Comparison of ENCODE assay signal across 18 cellular contexts in the genomic region with DNA sequence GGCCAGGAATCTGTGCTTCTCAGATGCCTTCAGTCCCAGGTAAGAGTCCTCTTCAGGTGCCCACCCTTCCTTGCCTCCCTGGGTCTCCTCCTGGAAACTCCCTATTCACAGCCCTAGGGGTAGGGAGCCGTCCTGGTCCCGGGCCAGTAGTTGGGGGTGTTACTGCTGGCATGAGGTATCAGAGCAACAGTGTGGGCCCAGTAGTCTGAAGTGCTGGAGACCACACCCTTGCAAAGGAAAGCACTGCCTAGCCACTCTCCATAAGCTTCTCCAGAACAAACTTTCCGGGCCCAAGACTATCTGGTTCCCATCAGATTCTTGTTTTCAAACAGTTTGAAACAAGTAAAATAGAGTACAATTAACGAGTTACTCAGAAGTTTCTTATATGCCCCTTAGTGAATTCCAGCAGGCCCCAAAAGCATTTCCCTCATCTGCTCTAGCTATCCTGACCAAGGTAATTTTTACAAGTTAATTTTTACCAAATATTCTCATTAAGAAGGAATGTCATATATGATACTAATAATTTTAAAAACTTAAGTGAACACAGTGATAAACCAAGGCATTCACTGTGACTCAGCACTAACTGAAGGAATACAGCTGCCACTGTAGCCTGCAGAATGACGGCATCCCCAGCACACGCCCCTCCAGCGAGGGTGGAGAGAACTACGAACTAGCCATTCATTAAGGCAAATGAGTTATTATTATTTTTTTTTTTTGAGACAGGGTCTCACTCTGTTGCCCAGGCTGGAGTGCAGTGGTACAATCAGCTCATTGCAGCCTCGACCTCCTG. TPM values are rescaled to one million over a fixed set of nuclear protein-coding genes. Genes with fewer than 3 reads are reported as not detected.
DNase-seq lines count a peak whose midpoint lies in the region; ATAC-seq, FAIRE-seq and TF ChIP-seq lines count a peak whose summit lies in the region.
"Had no signal": no experiment of that assay in that cellular context is flagged by ENCODE, and none has a peak within 500 bp of the region (broad histone marks: within the 10 kb centered on the region; RNA-seq: fewer than 3 reads in every experiment).

No MANE protein-coding gene starts in this region.

- H3K36me3 Mint-ChIP-seq in astrocyte (ENCODE audit: low read depth, unreplicated experiment), result no peaks in the 10 kb centered on the region

- H3K27me3 Mint-ChIP-seq in astrocyte (ENCODE audit: low read depth, unreplicated experiment), result no peaks in the 10 kb centered on the region

- FAIRE-seq in astrocyte (lab: Jason Lieb, UNC), result no peak
- FAIRE-seq: HepG2 had no signal

- no peaks in the 10 kb centered on the region for H3K27me3 ChIP-seq in astrocyte (ENCODE audit: insufficient read depth, low read length)
- no peaks in the 10 kb centered on the region for H3K27me3 ChIP-seq in rectal smooth muscle tissue (ENCODE audit: control insufficient read depth, insufficient read depth, low read length)
- no peaks in the 10 kb centered on the region for H3K27me3 ChIP-seq in psoas muscle (ENCODE audit: insufficient read depth in 3 of 3, low read length in 2 of 3)
- H3K27me3 ChIP-seq: neutrophil had no signal

- H3K27ac Mint-ChIP-seq in astrocyte (ENCODE audit: unreplicated experiment), result no peak overlapping the region
- H3K27ac Mint-ChIP-seq: activated T-helper 1 cell treated with anti-CD3 and anti-CD28 coated beads, Interleukin-12 subunit alpha, Interleukin-12 subunit beta, Interleukin-2, Interleukin-4 antibody, amounts not matched to agents 30 ng/mL and 10 ng/mL and 1 ng/mL, durations not matched to agents 14 hours and 24 hours and 36 hours had no signal

- no peaks in the 10 kb centered on the region for H4K20me1 ChIP-seq in astrocyte (ENCODE audit: insufficient read depth, low read length)

- H3K27ac ChIP-seq in astrocyte (ENCODE audit: low read depth, low read length) (peak overlapping the region; percentile 82), rectal smooth muscle tissue (ENCODE audit: low read depth, low read length) (peak overlapping the region; percentile 33), psoas muscle (no peak overlapping the region)
- H3K27ac ChIP-seq: neutrophil had no signal

- H3K36me3 ChIP-seq in astrocyte (ENCODE audit: insufficient read depth, low read length), result peaks cover 2% of the 10 kb centered on the region
- H3K36me3 ChIP-seq in rectal smooth muscle tissue (ENCODE audit: control insufficient read depth, insufficient read depth, low read length), result no peaks in the 10 kb centered on the region
- H3K36me3 ChIP-seq in psoas muscle (ENCODE audit: insufficient read depth in 1 of 2, low read depth in 1 of 2), result no peaks in the 10 kb centered on the region
- H3K36me3 ChIP-seq: neutrophil had no signal

- peak; percentile 62 for ATAC-seq in Right ventricle myocardium superior (ENCODE audit: poor library complexity)
- ATAC-seq in HG02938 (IDR thresholded peaks at IDR 0.05; ENCODE audit: unreplicated experiment), result no peak
- no peak for ATAC-seq in psoas muscle
- ATAC-seq: HepG2 had no signal

- H3K9me3 ChIP-seq in astrocyte (ENCODE audit: insufficient read depth, low read depth, low read length), result no peaks in the 10 kb centered on the region
- no peaks in the 10 kb centered on the region for H3K9me3 ChIP-seq in psoas muscle
- H3K9me3 ChIP-seq: neutrophil had no signal

- intact Hi-C loops in Right ventricle myocardium superior (cut with DNase I), result no loop called here
- intact Hi-C loops in psoas muscle (cut with DNase I), result no loop called here

- peak; percentile 78 for DNase-seq in ELR (ENCODE audit: low read depth)
- peak; percentile 74 for DNase-seq in astrocyte (ENCODE audit: low read depth)
- peak; percentile 59 for DNase-seq in Right ventricle myocardium superior
- no peak for DNase-seq in COLO829 (ENCODE audit: low spot score)
- DNase-seq in psoas muscle, result no peak
- no peak for DNase-seq in NCI-H2029 (lab: John Stamatoyannopoulos, UW)
- DNase-seq: caudate nucleus; foreskin melanocyte; GOT3; NCI-H1436 treated with DMSO at 0.1 percent for 48 hours; NCI-H774; stimulated activated CD4-positive, alpha-beta T cell treated with anti-CD3 and anti-CD28 coated beads, Interleukin-4, amount 100 ng/mL, for 24 hours; stimulated activated naive CD4-positive, alpha-beta T cell treated with Interleukin-2 at 50 U/mL for 16 hours had no signal

- H3K4me1 Mint-ChIP-seq in astrocyte (ENCODE audit: low read depth, unreplicated experiment), result peaks cover 1% of the 10 kb centered on the region

- no peaks in the 10 kb centered on the region for H3K79me2 ChIP-seq in astrocyte (ENCODE audit: insufficient read depth, low read length)

- no peak overlapping the region for H3K4me3 Mint-ChIP-seq in astrocyte (ENCODE audit: unreplicated experiment)
- H3K4me3 Mint-ChIP-seq: activated T-helper 1 cell treated with anti-CD3 and anti-CD28 coated beads, Interleukin-12 subunit alpha, Interleukin-12 subunit beta, Interleukin-2, Interleukin-4 antibody, amounts not matched to agents 30 ng/mL and 10 ng/mL and 1 ng/mL, durations not matched to agents 14 hours and 24 hours and 36 hours had no signal

- no peak overlapping the region for H3K4me3 ChIP-seq in astrocyte (ENCODE audit: insufficient read depth, low read depth, low read length)
- no peak overlapping the region for H3K4me3 ChIP-seq in rectal smooth muscle tissue (ENCODE audit: low read length)
- H3K4me3 ChIP-seq in psoas muscle, result no peak overlapping the region

- TF ChIP-seq CTCF in astrocyte (IDR thresholded peaks at IDR 0.05; ENCODE audit: insufficient read depth, low read depth, low read length) (no peak), psoas muscle (IDR thresholded peaks at IDR 0.05) (no peak)

- H3K4me1 ChIP-seq in astrocyte (ENCODE audit: insufficient read depth, low read length), result peaks cover 9% of the 10 kb centered on the region
- no peaks in the 10 kb centered on the region for H3K4me1 ChIP-seq in rectal smooth muscle tissue (ENCODE audit: control insufficient read depth, insufficient read depth, low read length)
- no peaks in the 10 kb centered on the region for H3K4me1 ChIP-seq in psoas muscle

- H3K9ac ChIP-seq in astrocyte (ENCODE audit: low read length) (peak overlapping the region; percentile 49), rectal smooth muscle tissue (ENCODE audit: low read length) (no peak overlapping the region)

- no peaks in the 10 kb centered on the region for H3K9me3 Mint-ChIP-seq in astrocyte (ENCODE audit: unreplicated experiment)
- H3K9me3 Mint-ChIP-seq: activated T-helper 1 cell treated with anti-CD3 and anti-CD28 coated beads, Interleukin-12 subunit alpha, Interleukin-12 subunit beta, Interleukin-2, Interleukin-4 antibody, amounts not matched to agents 30 ng/mL and 10 ng/mL and 1 ng/mL, durations not matched to agents 14 hours and 24 hours and 36 hours had no signal

- WGBS in psoas muscle, 3 donors, result 82 to 87% (median 83%) methylated on average over 9 of the region's 9 CpGs

- no peak overlapping the region for H3K4me2 ChIP-seq in astrocyte (ENCODE audit: low read length)

- no peak overlapping the region for H2AFZ ChIP-seq in astrocyte (ENCODE audit: low read depth, low read length)

RNA-seq across cellular contexts. Expression of a gene that starts 49.4 kb away (rescaled TPM):
- total RNA-seq in astrocyte, result 8.3 and 9.3 TPM in 2 replicates
- total RNA-seq in Right ventricle myocardium superior, result 10.8 TPM
- 1 to 10 TPM; 1.8 to 3.4 (median 2.1) TPM for total RNA-seq in psoas muscle
- polyA plus RNA-seq in psoas muscle, result 10 to 100 TPM in 1 of 3 donors, 1 to 10 TPM in 2; 3.4 to 11.1 (median 4.5) TPM

Comparison
In these comparisons a context has a peak if more than half of its experiments do, and no peak if none do; other contexts are left out.
1. DNase-seq: peak in ELR (single experiment), astrocyte (single experiment) and Right ventricle myocardium superior (single experiment); none in COLO829 (single experiment), psoas muscle (0 of 2) and NCI-H2029 (single experiment).